14 cellular contexts compared by ENCODE assay signal in the genomic region with DNA sequence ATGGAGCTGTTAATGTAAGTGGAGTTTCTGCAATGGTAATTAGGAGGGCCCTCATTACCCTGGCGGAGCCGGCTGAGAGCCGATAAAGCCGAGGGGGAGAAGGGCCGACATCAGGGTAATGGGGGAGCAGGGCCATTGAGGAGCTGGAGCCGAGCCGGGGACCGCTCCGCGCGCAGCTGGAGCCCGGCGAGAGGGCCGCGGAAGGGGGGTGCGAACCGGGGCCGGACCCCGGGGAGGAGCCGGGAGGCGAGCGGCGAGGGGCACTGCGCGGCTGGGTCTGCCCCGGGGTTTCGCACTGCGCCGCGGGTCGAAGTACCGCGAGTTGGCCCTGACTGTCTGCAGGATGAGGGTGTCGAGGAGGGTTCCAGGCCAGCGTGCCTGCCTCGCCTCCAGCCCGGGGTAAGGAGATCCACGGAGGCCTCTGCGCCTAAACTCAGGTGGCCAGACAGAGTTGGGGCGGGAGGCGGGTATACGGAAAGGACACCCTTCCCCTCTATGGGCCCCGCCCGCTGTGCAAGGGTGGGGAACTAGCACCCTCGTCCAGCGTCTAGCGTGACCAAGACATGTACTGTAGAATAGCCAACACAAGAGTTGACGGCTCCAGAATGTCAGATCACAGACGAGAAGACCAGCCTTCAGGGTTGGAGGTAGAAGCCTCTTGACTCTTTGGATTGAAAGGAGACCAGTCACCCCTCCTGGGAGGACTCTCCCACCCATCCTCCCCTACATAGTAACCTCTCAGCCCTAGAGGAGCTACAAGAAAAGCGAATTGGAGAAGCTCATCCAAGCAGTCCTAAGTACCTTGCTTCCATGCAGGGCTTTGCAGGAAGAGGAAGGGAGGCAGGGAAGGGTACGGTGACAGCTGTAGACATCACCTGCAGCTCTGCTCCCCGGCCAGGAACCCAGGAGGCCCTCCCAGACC. TPM values are rescaled to one million over a fixed set of nuclear protein-coding genes. Genes with fewer than 3 reads are reported as not detected.
DNase-seq lines count a peak whose midpoint lies in the region; ATAC-seq and TF ChIP-seq lines count a peak whose summit lies in the region.
"Had no signal": no experiment of that assay in that cellular context is flagged by ENCODE, and none has a peak within 500 bp of the region (broad histone marks: within the 10 kb centered on the region; RNA-seq: fewer than 3 reads in every experiment).

No MANE protein-coding gene starts in this region.

- TF ChIP-seq EP300 in stomach (IDR thresholded peaks at IDR 0.05) = no peak

- peaks cover 5 to 16% (median 13%) of the 10 kb centered on the region in 4 donors for H3K4me1 ChIP-seq in stomach
- H3K4me1 ChIP-seq: breast epithelium had no signal

- H3K27ac Mint-ChIP-seq in WTC11 (no peak overlapping the region), memory B cell (no peak overlapping the region)

- POLR2A ChIA-PET in WTC11 (lab: Charles Lee) = interaction anchor here (0.9 kb wide), 1 partner anchor 61 kb away, joined by 3 read pairs; no protein-coding TSS in a partner anchor

- no peaks in the 10 kb centered on the region for H3K9me3 ChIP-seq in stomach
- H3K9me3 ChIP-seq: breast epithelium, esophagus squamous epithelium had no signal

- CTCF ChIA-PET in WTC11 (lab: Charles Lee) = interaction anchor here (0.5 to 12.3 kb wide), 13 partner anchors 8 to 286 kb away, joined by 3 to 203 read pairs (median 6); no protein-coding TSS in a partner anchor

- 6 to 12% (median 8%) methylated on average over 35 to 52 of the region's 52 CpGs for WGBS in stomach, 5 donors

- no peaks in the 10 kb centered on the region for H3K9me3 Mint-ChIP-seq in activated T-cell treated with anti-CD3 and anti-CD28 coated beads, Interleukin-2, amount 50 U/mL, for 4 hours
- H3K9me3 Mint-ChIP-seq in WTC11 (no peaks in the 10 kb centered on the region), memory B cell (no peaks in the 10 kb centered on the region)

- TF ChIP-seq POLR2A in stomach (IDR thresholded peaks at IDR 0.05) = no peak

- no peak overlapping the region for H3K4me3 Mint-ChIP-seq in activated T-cell treated with anti-CD3 and anti-CD28 coated beads, Interleukin-2, amount 50 U/mL, for 4 hours
- H3K4me3 Mint-ChIP-seq in WTC11 (peak overlapping the region; percentile 63), memory B cell (peak overlapping the region; percentile 33)

- H3K36me3 ChIP-seq in stomach = no peaks in the 10 kb centered on the region
- H3K36me3 ChIP-seq: breast epithelium, esophagus squamous epithelium had no signal

- no peak for DNase-seq in activated T-cell treated with anti-CD3 and anti-CD28 coated beads, Interleukin-2, amount 50 U/mL, for 4 hours
- no peak for DNase-seq in activated T-cell treated with anti-CD3 and anti-CD28 coated beads, Interleukin-2, amount 50 U/mL, for 1 hour
- DNase-seq in WTC11 (ENCODE audit: low spot score) = peak; percentile 40
- DNase-seq in memory B cell (ENCODE audit: low spot score in 2 of 2) = no peak
- no peak for DNase-seq in stomach
- DNase-seq in NCI-H1048 (lab: John Stamatoyannopoulos, UW) = no peak
- no peak for DNase-seq in KG1 (lab: John Stamatoyannopoulos, UW)
- DNase-seq: esophagus squamous epithelium; stimulated activated CD4-positive, alpha-beta T cell treated with anti-CD3 and anti-CD28 coated beads, Interleukin-2, amount 100 ng/mL, for 48 hours; T-helper 9 cell had no signal

- peak overlapping the region; percentile 2 to 39 (median 19) for H3K4me3 ChIP-seq in stomach

- intact Hi-C loops in stomach (cut with DNase I; ENCODE audit: low total_unique reads) = no loop called here

- H3K4me1 Mint-ChIP-seq in activated T-cell treated with anti-CD3 and anti-CD28 coated beads, Interleukin-2, amount 50 U/mL, for 4 hours (ENCODE audit: low read depth) = peaks cover 4% of the 10 kb centered on the region
- peaks cover 64% of the 10 kb centered on the region for H3K4me1 Mint-ChIP-seq in WTC11
- H3K4me1 Mint-ChIP-seq in memory B cell = peaks cover 15% of the 10 kb centered on the region

- H3K36me3 Mint-ChIP-seq in activated T-cell treated with anti-CD3 and anti-CD28 coated beads, Interleukin-2, amount 50 U/mL, for 4 hours (ENCODE audit: insufficient read depth) = no peaks in the 10 kb centered on the region
- H3K36me3 Mint-ChIP-seq in WTC11 (no peaks in the 10 kb centered on the region), memory B cell (no peaks in the 10 kb centered on the region)

- H3K27ac ChIP-seq in stomach = no peak overlapping the region
- H3K27ac ChIP-seq: breast epithelium, esophagus squamous epithelium had no signal

- TF ChIP-seq CTCF in WTC11 (IDR thresholded peaks at IDR 0.05) = no peak
- no peak for TF ChIP-seq CTCF in stomach (IDR thresholded peaks at IDR 0.05)

- peak; percentile 39 to 44 for ATAC-seq in activated T-cell treated with anti-CD3 and anti-CD28 coated beads, Interleukin-2, amount 50 U/mL, for 4 hours
- ATAC-seq in WTC11 (peak; percentile 8), memory B cell (ENCODE audit: low read depth) (peak; percentile 19), GM21529 (IDR thresholded peaks at IDR 0.05; ENCODE audit: unreplicated experiment) (no peak)

- H3K27me3 Mint-ChIP-seq in activated T-cell treated with anti-CD3 and anti-CD28 coated beads, Interleukin-2, amount 50 U/mL, for 4 hours (ENCODE audit: low read depth) = peaks cover 75% of the 10 kb centered on the region
- H3K27me3 Mint-ChIP-seq in WTC11 (ENCODE audit: low read depth) = peaks cover 77% of the 10 kb centered on the region
- peaks cover 33% of the 10 kb centered on the region for H3K27me3 Mint-ChIP-seq in memory B cell

- peaks cover 13 to 91% (median 67%) of the 10 kb centered on the region in 3 donors for H3K27me3 ChIP-seq in stomach

TF ChIP-seq in WTC11, 78 proteins besides CTCF, POLR2A, EP300 and RAD21 (continues in another document):
- TF ChIP-seq NFYB (CRISPR knock-in tag; conservative IDR thresholded peaks at IDR 0.05; ENCODE audit: low read depth) = no peak
- TF ChIP-seq PREB (CRISPR knock-in tag; IDR thresholded peaks at IDR 0.05; ENCODE audit: borderline replicate concordance) = no peak
- TF ChIP-seq ELF4 (CRISPR knock-in tag; IDR thresholded peaks at IDR 0.05; ENCODE audit: low read depth) = no peak
- TF ChIP-seq ZNF263 (CRISPR knock-in tag; IDR thresholded peaks at IDR 0.05; ENCODE audit: low read depth) = no peak
- TF ChIP-seq GTF2I (CRISPR knock-in tag; conservative IDR thresholded peaks at IDR 0.05) = no peak
- no peak for TF ChIP-seq MXD4 (CRISPR knock-in tag; IDR thresholded peaks at IDR 0.05; ENCODE audit: borderline replicate concordance)
- TF ChIP-seq PRDM15 (CRISPR knock-in tag; IDR thresholded peaks at IDR 0.05) = no peak
- TF ChIP-seq NR1H2 (CRISPR knock-in tag; IDR thresholded peaks at IDR 0.05) = no peak
- TF ChIP-seq ZNF138 (CRISPR knock-in tag; conservative IDR thresholded peaks at IDR 0.05) = no peak
- no peak for TF ChIP-seq E2F5 (CRISPR knock-in tag; IDR thresholded peaks at IDR 0.05)
- TF ChIP-seq MYBL2 (CRISPR knock-in tag; IDR thresholded peaks at IDR 0.05) = no peak
- TF ChIP-seq PRRX2 (CRISPR knock-in tag; IDR thresholded peaks at IDR 0.05) = no peak

RNA-seq across cellular contexts. Expression of gene LBX1, which starts 55.2 kb away (rescaled TPM):
- not detected for total RNA-seq in activated T-cell treated with anti-CD3 and anti-CD28 coated beads, Interleukin-2, amount 50 U/mL, for 4 hours
- not detected in 3 replicates for total RNA-seq in WTC11 (2021)
- not detected for total RNA-seq in stomach
- not detected for polyA plus RNA-seq in stomach
- total RNA-seq: breast epithelium, esophagus squamous epithelium, temporal lobe had no signal
- polyA plus RNA-seq: keratinocyte had no signal
